In the genomic region with DNA sequence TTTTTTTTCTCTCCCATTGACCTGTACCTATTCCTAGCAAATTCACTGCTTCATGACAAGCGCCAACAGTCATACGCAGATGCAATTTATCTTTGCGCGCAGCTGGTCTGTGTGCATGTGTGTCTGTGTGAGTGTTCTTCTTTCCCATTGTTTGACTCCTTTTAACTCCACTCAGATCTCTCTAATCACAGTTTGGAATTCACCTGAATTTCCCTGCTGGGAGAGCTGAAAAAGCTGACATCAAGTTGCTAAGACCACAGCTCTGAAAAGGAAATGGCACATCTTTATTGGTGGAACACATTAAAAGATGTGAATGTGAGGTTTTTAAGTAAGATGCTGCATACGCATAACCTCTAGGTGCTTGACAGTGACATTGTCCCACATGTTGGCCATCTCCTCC, we compare ENCODE assay signal across 1 cellular context.
TF ChIP-seq lines count a peak whose summit lies in the region.

No MANE protein-coding gene starts in this region.

TF ChIP-seq in WTC11, 78 proteins besides CTCF, POLR2A, EP300 and RAD21:
- TF ChIP-seq, protein P1, sequence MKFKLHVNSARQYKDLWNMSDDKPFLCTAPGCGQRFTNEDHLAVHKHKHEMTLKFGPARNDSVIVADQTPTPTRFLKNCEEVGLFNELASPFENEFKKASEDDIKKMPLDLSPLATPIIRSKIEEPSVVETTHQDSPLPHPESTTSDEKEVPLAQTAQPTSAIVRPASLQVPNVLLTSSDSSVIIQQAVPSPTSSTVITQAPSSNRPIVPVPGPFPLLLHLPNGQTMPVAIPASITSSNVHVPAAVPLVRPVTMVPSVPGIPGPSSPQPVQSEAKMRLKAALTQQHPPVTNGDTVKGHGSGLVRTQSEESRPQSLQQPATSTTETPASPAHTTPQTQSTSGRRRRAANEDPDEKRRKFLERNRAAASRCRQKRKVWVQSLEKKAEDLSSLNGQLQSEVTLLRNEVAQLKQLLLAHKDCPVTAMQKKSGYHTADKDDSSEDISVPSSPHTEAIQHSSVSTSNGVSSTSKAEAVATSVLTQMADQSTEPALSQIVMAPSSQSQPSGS (CRISPR knock-in tag; IDR thresholded peaks at IDR 0.05; ENCODE audit: borderline replicate concordance, low read depth) = no peak
- TF ChIP-seq, protein P2, sequence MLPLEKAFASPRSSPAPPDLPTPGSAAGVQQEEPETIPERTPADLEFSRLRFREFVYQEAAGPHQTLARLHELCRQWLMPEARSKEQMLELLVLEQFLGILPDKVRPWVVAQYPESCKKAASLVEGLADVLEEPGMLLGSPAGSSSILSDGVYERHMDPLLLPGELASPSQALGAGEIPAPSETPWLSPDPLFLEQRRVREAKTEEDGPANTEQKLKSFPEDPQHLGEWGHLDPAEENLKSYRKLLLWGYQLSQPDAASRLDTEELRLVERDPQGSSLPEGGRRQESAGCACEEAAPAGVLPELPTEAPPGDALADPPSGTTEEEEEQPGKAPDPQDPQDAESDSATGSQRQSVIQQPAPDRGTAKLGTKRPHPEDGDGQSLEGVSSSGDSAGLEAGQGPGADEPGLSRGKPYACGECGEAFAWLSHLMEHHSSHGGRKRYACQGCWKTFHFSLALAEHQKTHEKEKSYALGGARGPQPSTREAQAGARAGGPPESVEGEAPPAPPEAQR (CRISPR knock-in tag; IDR thresholded peaks at IDR 0.05) = no peak
- no peak for TF ChIP-seq PRDM15 (CRISPR knock-in tag; IDR thresholded peaks at IDR 0.05)
- no peak for TF ChIP-seq MYBL2 (CRISPR knock-in tag; IDR thresholded peaks at IDR 0.05)
- no peak for TF ChIP-seq TEAD4 (CRISPR knock-in tag; IDR thresholded peaks at IDR 0.05)
- no peak for TF ChIP-seq KAT7 (CRISPR knock-in tag; IDR thresholded peaks at IDR 0.05; ENCODE audit: borderline replicate concordance)
- TF ChIP-seq ZNF263 (CRISPR knock-in tag; IDR thresholded peaks at IDR 0.05; ENCODE audit: low read depth) = no peak
- TF ChIP-seq ZNF232 (CRISPR knock-in tag; IDR thresholded peaks at IDR 0.05) = no peak
- TF ChIP-seq HMGA2 (CRISPR knock-in tag; IDR thresholded peaks at IDR 0.05) = no peak
- TF ChIP-seq ZNF671 (CRISPR knock-in tag; IDR thresholded peaks at IDR 0.05) = no peak
- no peak for TF ChIP-seq CREB1 (CRISPR knock-in tag; IDR thresholded peaks at IDR 0.05)
- TF ChIP-seq ZNF423 (CRISPR knock-in tag; IDR thresholded peaks at IDR 0.05) = no peak
- no peak for TF ChIP-seq CBFB (CRISPR knock-in tag; IDR thresholded peaks at IDR 0.05; ENCODE audit: low read depth)
- TF ChIP-seq ZNF281 (CRISPR knock-in tag; IDR thresholded peaks at IDR 0.05) = no peak
TF ChIP-seq in WTC11: peak in this region for 0.
